Comparison of ENCODE assay signal across 1 cellular context in genomic region chr6:129709909-129710721, GRCh38.
A peak's percentile ranks its signal among the peaks of the same experiment; 100 is the strongest.
TF ChIP-seq lines count a peak whose summit lies in the region.

ARHGAP18 (minus strand) TSS chr6:129710177; CDS start chr6:129710136, 41 bp downstream.

TF ChIP-seq in GM12878, 131 proteins besides CTCF, POLR2A, EP300 and RAD21 (continued from another document):
- TF ChIP-seq MLLT1 (IDR thresholded peaks at IDR 0.05) (no peak), SMC3 (IDR thresholded peaks at IDR 0.05; ENCODE audit: borderline replicate concordance, low read length) (0 out of 2 replicates have a peak, but pooled peaks have one; percentile 1), E2F8 (IDR thresholded peaks at IDR 0.05; ENCODE audit: low read depth, partially characterized antibody) (no peak), TCF7 (IDR thresholded peaks at IDR 0.05; ENCODE audit: borderline replicate concordance) (no peak), SMAD5 (IDR thresholded peaks at IDR 0.05; ENCODE audit: low read depth) (peak; percentile 84), SIN3A (IDR thresholded peaks at IDR 0.05; ENCODE audit: low read depth, low read length) (0 out of 2 replicates have a peak, but pooled peaks have one; percentile 31), BHLHE40 (IDR thresholded peaks at IDR 0.05; ENCODE audit: borderline replicate concordance in 1 of 2, low read depth in 2 of 2, low read length in 1 of 2) (peak in 1 of 2 experiments; percentile 5; a peak in 1 of 4 replicates), BCL11A (IDR thresholded peaks at IDR 0.05; ENCODE audit: low read depth, low read length) (no peak), ZNF207 (IDR thresholded peaks at IDR 0.05; ENCODE audit: borderline replicate concordance) (0 out of 2 replicates have a peak, but pooled peaks have one; percentile 14), NFIC (IDR thresholded peaks at IDR 0.05; ENCODE audit: low read depth, low read length) (no peak), E2F4 (IDR thresholded peaks at IDR 0.05; ENCODE audit: low read depth, low read length) (no peak), ZNF687 (IDR thresholded peaks at IDR 0.05) (peak; percentile 58), NR2F1 (conservative IDR thresholded peaks at IDR 0.05) (no peak), PKNOX1 (IDR thresholded peaks at IDR 0.05) (no peak), MYC (IDR thresholded peaks at IDR 0.05; ENCODE audit: insufficient read depth, insufficient read length, insufficient replicate concordance, low read length, severe bottlenecking) (no peak), ZNF24 (IDR thresholded peaks at IDR 0.05) (no peak), ZBED1 (IDR thresholded peaks at IDR 0.05; ENCODE audit: borderline replicate concordance) (no peak; the same call in 1 of the 2 replicates), CHD2 (IDR thresholded peaks at IDR 0.05; ENCODE audit: borderline replicate concordance, low read depth, low read length) (no peak), POLR2AphosphoS2 (IDR thresholded peaks at IDR 0.05; ENCODE audit: low read depth, low read length) (no peak), CBX3 (IDR thresholded peaks at IDR 0.05; ENCODE audit: borderline replicate concordance, low read depth) (no peak), NBN (IDR thresholded peaks at IDR 0.05) (peak; percentile 78; the same call in 1 of the 2 replicates), PAX5 (IDR thresholded peaks at IDR 0.05; ENCODE audit: borderline replicate concordance, low read depth, low read length) (no peak), ELK1 (IDR thresholded peaks at IDR 0.05; ENCODE audit: low read depth, low read length) (no peak), BACH1 (IDR thresholded peaks at IDR 0.05; ENCODE audit: borderline replicate concordance) (0 out of 2 replicates have a peak, but pooled peaks have one; percentile 39), RELB (IDR thresholded peaks at IDR 0.05; ENCODE audit: low read depth) (peak; percentile 81), SREBF2 (IDR thresholded peaks at IDR 0.05; ENCODE audit: low read length) (no peak), STAT3 (IDR thresholded peaks at IDR 0.05; ENCODE audit: low read depth, low read length) (no peak), LARP7 (IDR thresholded peaks at IDR 0.05) (0 out of 2 replicates have a peak, but pooled peaks have one; percentile 51), STAT1 (conservative IDR thresholded peaks at IDR 0.05) (no peak), NKRF (conservative IDR thresholded peaks at IDR 0.05) (peak; percentile 46; the same call in 1 of the 2 replicates), REST (IDR thresholded peaks at IDR 0.05; ENCODE audit: low read depth, low read length) (no peak), FOXK2 (IDR thresholded peaks at IDR 0.05) (no peak), KLF5 (IDR thresholded peaks at IDR 0.05; ENCODE audit: partially characterized antibody) (no peak), RB1 (IDR thresholded peaks at IDR 0.05; ENCODE audit: borderline replicate concordance) (no peak), NRF1 (conservative IDR thresholded peaks at IDR 0.05; ENCODE audit: low read depth, low read length) (no peak), SUPT20H (IDR thresholded peaks at IDR 0.05; ENCODE audit: borderline replicate concordance, control insufficient read depth, low read depth, low read length) (no peak), HDGF (IDR thresholded peaks at IDR 0.05) (peak; percentile 93), HCFC1 (IDR thresholded peaks at IDR 0.05; ENCODE audit: low read length) (no peak)
TF ChIP-seq in GM12878: peak in this region for 25.
